8 cellular contexts compared by ENCODE assay signal in genomic region chr3:46488735-46489361, GRCh38. TPM values are rescaled to one million over a fixed set of nuclear protein-coding genes. Genes with fewer than 3 reads are reported as not detected.
DNase-seq lines count a peak whose midpoint lies in the region; ATAC-seq, FAIRE-seq and TF ChIP-seq lines count a peak whose summit lies in the region.

No MANE protein-coding gene starts in this region.

- H3K4me3 ChIP-seq in A673 (ENCODE audit: low read depth, low read length, poor library complexity, severe bottlenecking) (no peak overlapping the region), bronchial epithelial cell (ENCODE audit: low read depth, low read length) (no peak overlapping the region), keratinocyte (ENCODE audit: control insufficient read depth in 2 of 3, extremely low read depth in 1 of 3, insufficient read depth in 2 of 3, low read depth in 1 of 3, low read length in 3 of 3) (no peak overlapping the region)

- intact Hi-C loops in A673 (cut with micrococcal nuclease; ENCODE audit: unreplicated experiment), result loop anchor here (2.0 to 5.0 kb wide), 2 partner anchors 68 to 142 kb away; no protein-coding TSS in a partner anchor

- H3K27me3 ChIP-seq in A673 (replicated peaks; ENCODE audit: insufficient read depth, low read depth, low read length, poor library complexity) (no peaks in the 10 kb centered on the region), bronchial epithelial cell (ENCODE audit: control insufficient read depth, insufficient read depth, low read length) (peaks cover 3% of the 10 kb centered on the region), keratinocyte (ENCODE audit: control insufficient read depth, extremely low read depth, insufficient read depth, low read length) (no peaks in the 10 kb centered on the region)

- H2AFZ ChIP-seq in keratinocyte (ENCODE audit: control insufficient read depth, low read length), result no peak overlapping the region

- H3K4me1 ChIP-seq in A673 (ENCODE audit: insufficient read depth, low read length, poor library complexity, severe bottlenecking) (no peaks in the 10 kb centered on the region), keratinocyte (ENCODE audit: control insufficient read depth, extremely low read depth, insufficient read depth, low read length) (peaks cover 13% of the 10 kb centered on the region)

- no peak overlapping the region for H3K9ac ChIP-seq in keratinocyte (ENCODE audit: control insufficient read depth, extremely low read depth, insufficient read depth, low read length)

- H4K20me1 ChIP-seq in keratinocyte (ENCODE audit: control insufficient read depth, extremely low read depth, insufficient read depth, low read length), result no peaks in the 10 kb centered on the region

- H3K27ac ChIP-seq in A673 (ENCODE audit: low read depth, low read length, poor library complexity, severe bottlenecking) (no peak overlapping the region), keratinocyte (ENCODE audit: control insufficient read depth, insufficient read depth, low read length) (no peak overlapping the region)

- FAIRE-seq in bronchial epithelial cell (lab: Jason Lieb, UNC) (peak; percentile 55), keratinocyte (lab: Jason Lieb, UNC) (peak; percentile 78)

- H3K36me3 ChIP-seq in A673 (ENCODE audit: insufficient read depth, low read length, poor library complexity, severe bottlenecking), result no peaks in the 10 kb centered on the region
- H3K36me3 ChIP-seq in bronchial epithelial cell (ENCODE audit: control insufficient read depth, insufficient read depth, low read length), result no peaks in the 10 kb centered on the region
- no peaks in the 10 kb centered on the region for H3K36me3 ChIP-seq in keratinocyte (ENCODE audit: control insufficient read depth in 2 of 2, extremely low read depth in 1 of 2, insufficient read depth in 2 of 2, low read length in 2 of 2)

- no peak overlapping the region for H3K4me2 ChIP-seq in keratinocyte (ENCODE audit: control insufficient read depth, extremely low read depth, insufficient read depth, low read depth, low read length)

- H3K9me1 ChIP-seq in keratinocyte (ENCODE audit: control insufficient read depth, extremely low read depth, insufficient read depth, low read length), result no peaks in the 10 kb centered on the region

- peak; percentile 85 for DNase-seq in A673 (ENCODE audit: low spot score)
- DNase-seq in NCI-H2227 (lab: John Stamatoyannopoulos, UW; ENCODE audit: unreplicated experiment), result peak; percentile 91
- DNase-seq in activated CD4-positive, CD25-positive, alpha-beta regulatory T cell (lab: John Stamatoyannopoulos, UW), result peak; percentile 82 to 91 (median 84)
- peak; percentile 76 for DNase-seq in bronchial epithelial cell (ENCODE audit: low read depth)
- peak; percentile 61 for DNase-seq in keratinocyte (ENCODE audit: low read depth, low spot score)
- DNase-seq in stimulated activated CD4-positive, alpha-beta T cell treated with anti-CD3 and anti-CD28 coated beads, Interleukin-1b, Interleukin-23, amount 100 ng/mL, for 1 hour (ENCODE audit: low read depth in 2 of 2), result peak; percentile 85 to 89

- no TSS peak for BruUV-seq in A673 (replicated peaks; lab: Mats Ljungman, UMichigan)

- TF ChIP-seq CTCF in A673 (conservative IDR thresholded peaks at IDR 0.05; ENCODE audit: low read depth, low read length) (peak; percentile 88), bronchial epithelial cell (IDR thresholded peaks at IDR 0.05; ENCODE audit: insufficient read depth, low read length, severe bottlenecking) (peak; percentile 100), keratinocyte (optimal IDR thresholded peaks at IDR 0.05 in 1 of 3, IDR thresholded peaks at IDR 0.05 in 1 of 3, conservative IDR thresholded peaks at IDR 0.05 in 1 of 3; ENCODE audit: extremely low read depth in 1 of 3, insufficient read depth in 2 of 3, low read length in 3 of 3) (peak; percentile 100)

- peak; percentile 91 for ATAC-seq in GM18868 (IDR thresholded peaks at IDR 0.05; ENCODE audit: unreplicated experiment)
- peak; percentile 89 for ATAC-seq in HG03095 (IDR thresholded peaks at IDR 0.05; ENCODE audit: unreplicated experiment)

- POLR2A ChIA-PET in A673 (lab: Charles Lee; ENCODE audit: low non-redundant PET), result no interaction called here

- dilution Hi-C loops in keratinocyte (cut with MboI; ENCODE audit: extremely low pct_ligation_motif_present, low sequenced_read_pairs), result loop anchor here (25.0 kb wide), 1 partner anchor 148 kb away; no protein-coding TSS in a partner anchor

- no peaks in the 10 kb centered on the region for H3K9me3 ChIP-seq in A673 (ENCODE audit: low read depth, low read length, poor library complexity, severe bottlenecking)
- H3K9me3 ChIP-seq in keratinocyte (ENCODE audit: control insufficient read depth, low read depth, low read length), result no peaks in the 10 kb centered on the region

- CTCF ChIA-PET in A673 (lab: Charles Lee), result interaction anchor here (0.6 to 2.3 kb wide), 5 partner anchors 10 to 141 kb away, joined by 3 to 31 read pairs (median 5); no protein-coding TSS in a partner anchor

- no peaks in the 10 kb centered on the region for H3K79me2 ChIP-seq in keratinocyte (ENCODE audit: control insufficient read depth, insufficient read depth, low read length)

RNA-seq across cellular contexts. Expression of gene RTP3, which starts 8.9 kb away (rescaled TPM):
- total RNA-seq in A673 (2021) (not detected in 2 replicates), bronchial epithelial cell (not detected in 2 replicates)
- polyA plus RNA-seq in keratinocyte, result not detected in 3 replicates
- polyA plus RNA-seq in keratinocyte (2011; ENCODE audit: low read depth), result not detected
- polyA plus RNA-seq in keratinocyte (2011; cell fraction: cytosol; rRNA removed), result not detected in 2 replicates
- not detected in 2 replicates for polyA plus RNA-seq in keratinocyte (2011; cell fraction: nucleus; rRNA removed)
- not detected in 2 replicates for polyA plus RNA-seq in keratinocyte (2012; ENCODE audit: low replicate concordance)
- polyA minus RNA-seq in keratinocyte, result not detected in 3 replicates
- polyA minus RNA-seq in keratinocyte (2011; cell fraction: cytosol; rRNA and poly(A)+ RNA removed), result not detected
- polyA minus RNA-seq in keratinocyte (2011; cell fraction: nucleus; rRNA and poly(A)+ RNA removed), result not detected in 2 replicates

RNA-seq across cellular contexts. Expression of gene LTF, which starts 24.1 kb away (rescaled TPM):
- total RNA-seq in A673 (2021) (not detected in 2 replicates), bronchial epithelial cell (under 0.01 TPM in 1 of 2 replicates, not detected in the other)
- 0.03 TPM in 1 of 3 replicates, not detected in the others for polyA plus RNA-seq in keratinocyte
- polyA plus RNA-seq in keratinocyte (2011; ENCODE audit: low read depth), result not detected
- not detected in 2 replicates for polyA plus RNA-seq in keratinocyte (2011; cell fraction: cytosol; rRNA removed)
- polyA plus RNA-seq in keratinocyte (2011; cell fraction: nucleus; rRNA removed), result 0.04 and 0.05 TPM in 2 replicates
- polyA plus RNA-seq in keratinocyte (2012; ENCODE audit: low replicate concordance), result not detected in 2 replicates
- polyA minus RNA-seq in keratinocyte, result not detected in 3 replicates
- polyA minus RNA-seq in keratinocyte (2011; cell fraction: cytosol; rRNA and poly(A)+ RNA removed), result not detected
- polyA minus RNA-seq in keratinocyte (2011; cell fraction: nucleus; rRNA and poly(A)+ RNA removed), result not detected in 2 replicates
